In genomic region chr5:10392567-10393328, GRCh38 we compare ENCODE assay signal across 8 cellular contexts. TPM values are rescaled to one million over a fixed set of nuclear protein-coding genes. Genes with fewer than 3 reads are reported as not detected.
A peak's percentile ranks its signal among the peaks of the same experiment; 100 is the strongest.
DNase-seq lines count a peak whose midpoint lies in the region; ATAC-seq and TF ChIP-seq lines count a peak whose summit lies in the region.
"Not testable (repeated sequence)": the region's sequence is repeated elsewhere in the genome, so short reads cannot be mapped to it uniquely, and the experiment has no call there.

No MANE protein-coding gene starts in this region.

- not testable (repeated sequence) for H3K9me2 ChIP-seq in GM23338 (ENCODE audit: insufficient read depth)

- not testable (repeated sequence) for H3K4me1 ChIP-seq in GM23338 (ENCODE audit: insufficient read depth); thoracic aorta (ENCODE audit: control insufficient read depth in 1 of 2, low read depth in 2 of 2)

- H3K9me3 ChIP-seq in thoracic aorta, result not testable (repeated sequence)

- H3K27me3 ChIP-seq in GM23338 (ENCODE audit: insufficient read depth); thoracic aorta (replicated peaks; ENCODE audit: insufficient read depth): not testable (repeated sequence)

- not testable (repeated sequence) for H4K20me1 ChIP-seq in GM23338 (replicated peaks; ENCODE audit: insufficient read depth)

- not testable (repeated sequence) for H3K4me3 ChIP-seq in AG10803 (ENCODE audit: low read length); GM23338; thoracic aorta

- H3K36me3 ChIP-seq in GM23338 (ENCODE audit: insufficient read depth) (peaks cover 25% of the 10 kb centered on the region), thoracic aorta (peaks cover 25% of the 10 kb centered on the region)

- POLR2A ChIA-PET in MCF 10A (lab: Yijun Ruan, JAX), result interaction anchor here (0.8 to 2.6 kb wide), 3 partner anchors 22 to 143 kb away, joined by 3 to 6 read pairs (median 5); partner anchors contain the start of genes ATPSCKMT and CCT5

- ATAC-seq in GM23338; thoracic aorta (ENCODE audit: insufficient number of reproducible peaks, low FRiP score, low read depth): not testable (repeated sequence)
- ATAC-seq in SK-N-SH treated with all-trans-retinoic acid at 6 μM for 48 hours (peak; percentile 53), Right ventricle myocardium superior (ENCODE audit: poor library complexity) (peak; percentile 86)

- peak overlapping the region; percentile 41; the same call in 1 of the 2 replicates for H3K27ac Mint-ChIP-seq in GM23338
- H3K27ac Mint-ChIP-seq in activated T-cell treated with anti-CD3 and anti-CD28 coated beads, Interleukin-2, amount 50 U/mL, for 24 hours, result peak overlapping the region; percentile 8
- peak overlapping the region; percentile 3 for H3K27ac Mint-ChIP-seq in MCF 10A (ENCODE audit: low read depth, unreplicated experiment)

- H3K27ac ChIP-seq in GM23338 (ENCODE audit: low read depth), result not testable (repeated sequence)
- peak overlapping the region; percentile 20 to 53 for H3K27ac ChIP-seq in thoracic aorta

- H3K79me2 ChIP-seq in GM23338 (replicated peaks; ENCODE audit: insufficient read depth), result not testable (repeated sequence)

- not testable (repeated sequence) for H3K4me1 Mint-ChIP-seq in GM23338; activated T-cell treated with anti-CD3 and anti-CD28 coated beads, Interleukin-2, amount 50 U/mL, for 24 hours (ENCODE audit: low read depth); MCF 10A (ENCODE audit: insufficient read depth, unreplicated experiment)

- H3K9me3 Mint-ChIP-seq in GM23338; activated T-cell treated with anti-CD3 and anti-CD28 coated beads, Interleukin-2, amount 50 U/mL, for 24 hours; MCF 10A (ENCODE audit: unreplicated experiment): not testable (repeated sequence)

- H3K4me3 Mint-ChIP-seq in GM23338; activated T-cell treated with anti-CD3 and anti-CD28 coated beads, Interleukin-2, amount 50 U/mL, for 24 hours; MCF 10A (ENCODE audit: unreplicated experiment): not testable (repeated sequence)

- CTCF ChIA-PET in MCF 10A (lab: Yijun Ruan, JAX), result interaction anchor here (1.0 to 1.6 kb wide), 3 partner anchors 11 to 109 kb away, joined by 3 to 9 read pairs (median 5); no protein-coding TSS in a partner anchor

- H2AFZ ChIP-seq in GM23338, result not testable (repeated sequence)

- TF ChIP-seq CTCF in AG10803 (conservative IDR thresholded peaks at IDR 0.05; ENCODE audit: low read length); GM23338 (conservative IDR thresholded peaks at IDR 0.05; ENCODE audit: low read depth in 2 of 2); MCF 10A (IDR thresholded peaks at IDR 0.05; ENCODE audit: unreplicated experiment); thoracic aorta (IDR thresholded peaks at IDR 0.05): not testable (repeated sequence)

- not testable (repeated sequence) for BruUV-seq in MCF 10A (replicated peaks; lab: Mats Ljungman, UMichigan)

- not testable (repeated sequence) for H3F3A ChIP-seq in GM23338 (replicated peaks; ENCODE audit: low read depth)

- intact Hi-C loops in MCF 10A (cut with micrococcal nuclease); Right ventricle myocardium superior (cut with DNase I): not testable (repeated sequence)

- DNase-seq in AG10803 (ENCODE audit: low read depth) (peak; percentile 51), kidney tubule cell (ENCODE audit: low spot score) (peak; percentile 14)
- DNase-seq in GM23338 (ENCODE audit: low spot score); activated T-cell treated with anti-CD3 and anti-CD28 coated beads, Interleukin-2, amount 50 U/mL, for 24 hours; MCF 10A (ENCODE audit: unreplicated experiment); Right ventricle myocardium superior; thoracic aorta (ENCODE audit: low spot score): not testable (repeated sequence)

- not testable (repeated sequence) for H3K27me3 Mint-ChIP-seq in GM23338 (ENCODE audit: insufficient read depth, low read depth, poor library complexity); activated T-cell treated with anti-CD3 and anti-CD28 coated beads, Interleukin-2, amount 50 U/mL, for 24 hours; MCF 10A (ENCODE audit: insufficient read depth, unreplicated experiment)

- peaks cover 51% of the 10 kb centered on the region for H3K36me3 Mint-ChIP-seq in GM23338 (ENCODE audit: low read depth)
- H3K36me3 Mint-ChIP-seq in activated T-cell treated with anti-CD3 and anti-CD28 coated beads, Interleukin-2, amount 50 U/mL, for 24 hours (ENCODE audit: low read depth), result peaks cover 88% of the 10 kb centered on the region
- peaks cover 94% of the 10 kb centered on the region for H3K36me3 Mint-ChIP-seq in MCF 10A (ENCODE audit: insufficient read depth, unreplicated experiment)

- not testable (repeated sequence) for H3K4me2 ChIP-seq in GM23338

RNA-seq across cellular contexts. Expression of gene MARCHF6, which starts 39.3 kb away (rescaled TPM):
- 72.7 and 77.5 TPM in 2 replicates for total RNA-seq in GM23338 (2014; rRNA removed; shearing (Covaris generic))
- 50.9 and 70.8 TPM in 2 replicates for polyA plus RNA-seq in GM23338 (2016; fragmentation: Nextera tagmentation; extraction: Ambion mirVana)
- 118 and 131 TPM in 2 replicates for total RNA-seq in MCF 10A (2022)
- 170 TPM for total RNA-seq in Right ventricle myocardium superior
- 10 to 100 TPM; 86.9 to 95.2 TPM for total RNA-seq in thoracic aorta

RNA-seq across cellular contexts. Expression of gene ROPN1L, which starts 48.9 kb away (rescaled TPM):
- 1.0 TPM in 1 of 2 replicates, not detected in the other for total RNA-seq in GM23338 (2014; rRNA removed; shearing (Covaris generic))
- 0.57 TPM in 1 of 2 replicates, not detected in the other for polyA plus RNA-seq in GM23338 (2016; fragmentation: Nextera tagmentation; extraction: Ambion mirVana)
- total RNA-seq in MCF 10A (2022) (0.82 TPM in 1 of 2 replicates, not detected in the other), Right ventricle myocardium superior (not detected), thoracic aorta (not detected)
